13 cellular contexts compared by ENCODE assay signal in the genomic region with DNA sequence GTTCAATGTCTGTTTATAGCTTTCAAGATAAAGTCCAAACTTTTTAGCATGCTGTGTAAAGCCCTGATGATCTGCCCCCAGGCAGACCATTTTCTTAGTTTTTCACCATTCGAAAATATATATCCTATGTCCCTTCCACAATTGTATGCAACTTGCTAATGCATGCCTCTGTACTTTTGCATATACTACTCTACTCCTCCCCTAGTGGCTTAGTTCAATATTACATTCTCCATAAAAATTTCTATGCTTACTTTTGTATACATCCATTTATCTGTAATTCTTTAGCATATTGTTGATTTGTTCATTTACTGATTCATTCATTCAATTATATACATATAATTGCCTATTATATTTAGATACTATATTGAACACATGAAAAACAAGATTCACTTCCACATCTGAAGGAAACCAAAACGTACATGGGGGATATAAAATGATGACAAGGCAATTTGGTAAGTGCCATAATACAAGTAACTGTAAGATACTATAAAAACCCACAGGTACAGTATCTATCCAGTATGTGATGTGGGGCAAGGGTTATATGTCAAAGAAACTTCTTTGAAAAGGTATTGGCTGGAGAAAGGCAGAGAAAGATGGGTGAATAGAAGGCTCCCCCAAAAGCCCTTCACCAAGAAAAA.
DNase-seq lines count a peak whose midpoint lies in the region; ATAC-seq and TF ChIP-seq lines count a peak whose summit lies in the region.
"Had no signal": no experiment of that assay in that cellular context is flagged by ENCODE, and none has a peak within 500 bp of the region (broad histone marks: within the 10 kb centered on the region; RNA-seq: fewer than 3 reads in every experiment).

No MANE protein-coding gene starts in this region.

- H3K27me3 ChIP-seq in transverse colon, result no peaks in the 10 kb centered on the region
- H3K27me3 ChIP-seq: MG63 had no signal

- DNase-seq in AG09309 (ENCODE audit: low read depth) (no peak), RKO (ENCODE audit: low spot score) (peak; percentile 8), iris pigment epithelial cell (ENCODE audit: low read depth) (peak; percentile 0), transverse colon (no peak), ACHN (no peak), D341Med (ENCODE audit: low spot score) (no peak)
- no peak for DNase-seq in activated naive CD4-positive, alpha-beta T cell treated with Interleukin-2 at 50 U/mL for 16 hours
- DNase-seq: activated CD8-positive, alpha-beta memory T cell treated with anti-CD3 and anti-CD28 coated beads, Interleukin-2, amount 50 U/mL, for 48 hours; MG63; midbrain; stimulated activated naive CD8-positive, alpha-beta T cell treated with anti-CD3 and anti-CD28 coated beads, Interleukin-15, amount 100 ng/mL, for 72 hours had no signal

- 39 to 40% methylated on average over 2 of the region's 2 CpGs for WGBS in transverse colon (ENCODE audit: low coverage in 1 of 2), 2 donors

- H3K36me3 ChIP-seq in transverse colon, result no peaks in the 10 kb centered on the region
- H3K36me3 ChIP-seq: MG63 had no signal

- H3K27ac ChIP-seq in transverse colon, result no peak overlapping the region

- TF ChIP-seq POLR2A in transverse colon (IDR thresholded peaks at IDR 0.05), result no peak

- ATAC-seq in HG03342 (IDR thresholded peaks at IDR 0.05; ENCODE audit: unreplicated experiment), result peak; percentile 46
- ATAC-seq: activated naive CD4-positive, alpha-beta T cell treated with anti-CD3 and anti-CD28 coated beads, Interleukin-2, amount 50 U/mL, for 72 hours; stimulated activated naive CD8-positive, alpha-beta T cell treated with anti-CD3 and anti-CD28 coated beads, Interleukin-15, amount 100 ng/mL, for 72 hours had no signal

- no peak for TF ChIP-seq EP300 in transverse colon (IDR thresholded peaks at IDR 0.05; ENCODE audit: low read depth)

- H3K4me1 ChIP-seq in transverse colon, result no peaks in the 10 kb centered on the region

- in situ Hi-C loops in transverse colon (cut with MboI; ENCODE audit: low pct_ligation_motif_present in 1 of 4, low pct_unique_long_range_greater_than_20kb in 1 of 4, low sequenced_read_pairs in 3 of 4) (no loop called here), ACHN (cut with HindIII; ENCODE audit: low pct_ligation_motif_present, low pct_unique_long_range_greater_than_20kb, low sequenced_read_pairs) (no loop called here)

- H3K9me3 ChIP-seq in transverse colon, result no peaks in the 10 kb centered on the region
- H3K9me3 ChIP-seq: MG63 had no signal

- H3K4me3 ChIP-seq in AG09309 (ENCODE audit: control insufficient read depth, low read depth, low read length), result no peak overlapping the region
- H3K4me3 ChIP-seq in transverse colon, result no peak overlapping the region
- H3K4me3 ChIP-seq: MG63 had no signal

- TF ChIP-seq CTCF in AG09309 (IDR thresholded peaks at IDR 0.05; ENCODE audit: control insufficient read depth, insufficient read depth, low read depth, low read length, missing control alignments) (peak; percentile 15), transverse colon (IDR thresholded peaks at IDR 0.05) (peak in 1 of 5 experiments; percentile 23)

- intact Hi-C loops in transverse colon (cut with DNase I; ENCODE audit: low total_unique reads), result no loop called here

Comparison
In these comparisons a context has a peak if more than half of its experiments do, and no peak if none do; other contexts are left out.
1. DNase-seq: peak in RKO (single experiment) and iris pigment epithelial cell (single experiment); none in AG09309 (single experiment), transverse colon (single experiment), ACHN (single experiment), activated naive CD4-positive, alpha-beta T cell treated with Interleukin-2 at 50 U/mL for 16 hours (single experiment) and D341Med (single experiment).